In genomic region chr7:65268782-65269149, GRCh38 we compare ENCODE assay signal across 10 cellular contexts.
DNase-seq lines count a peak whose midpoint lies in the region; ATAC-seq and TF ChIP-seq lines count a peak whose summit lies in the region.
"Had no signal": no experiment of that assay in that cellular context is flagged by ENCODE, and none has a peak within 500 bp of the region (broad histone marks: within the 10 kb centered on the region; RNA-seq: fewer than 3 reads in every experiment).

No MANE protein-coding gene starts in this region.

- no peaks in the 10 kb centered on the region for H3K36me3 Mint-ChIP-seq in activated CD8-positive, alpha-beta T cell treated with anti-CD3 and anti-CD28 coated beads, Interleukin-2, amount 10 ng/mL, durations not matched to agents 7 days and 5 days (ENCODE audit: low read depth)
- H3K36me3 Mint-ChIP-seq in immature natural killer cell: peaks cover 0 to 8% (median 0%) of the 10 kb centered on the region in 3 donors
- H3K36me3 Mint-ChIP-seq: CD4-positive, CD25-positive, alpha-beta regulatory T cell had no signal

- peak; percentile 7 for ATAC-seq in GM19395 (IDR thresholded peaks at IDR 0.05; ENCODE audit: unreplicated experiment)
- ATAC-seq in activated CD8-positive, alpha-beta T cell treated with anti-CD3 and anti-CD28 coated beads, Interleukin-2, amount 10 ng/mL, durations not matched to agents 7 days and 5 days: no peak
- ATAC-seq in GM18907 (IDR thresholded peaks at IDR 0.05; ENCODE audit: unreplicated experiment): no peak
- no peak for ATAC-seq in HG02852 (IDR thresholded peaks at IDR 0.05; ENCODE audit: unreplicated experiment)
- ATAC-seq in left colon: no peak

- no peak for DNase-seq in activated CD8-positive, alpha-beta T cell treated with anti-CD3 and anti-CD28 coated beads, Interleukin-2, amount 10 ng/mL, durations not matched to agents 7 days and 5 days
- DNase-seq in immature natural killer cell: no peak
- DNase-seq in hypothalamus (lab: John Stamatoyannopoulos, UW): no peak
- no peak for DNase-seq in left colon

- CTCF ChIA-PET in activated CD8-positive, alpha-beta T cell treated with anti-CD3 and anti-CD28 coated beads, Interleukin-2, amount 10 ng/mL, durations not matched to agents 7 days and 5 days (lab: Charles Lee): no interaction called here

- peak overlapping the region; percentile 71 for H3K4me3 Mint-ChIP-seq in activated CD8-positive, alpha-beta T cell treated with anti-CD3 and anti-CD28 coated beads, Interleukin-2, amount 10 ng/mL, durations not matched to agents 7 days and 5 days
- H3K4me3 Mint-ChIP-seq in immature natural killer cell: peak overlapping the region; percentile 60 to 79 (median 64)

- peak overlapping the region; percentile 86 for H3K27ac ChIP-seq in 22Rv1
- H3K27ac ChIP-seq: right atrium auricular region had no signal

- intact Hi-C loops in left colon (cut with DNase I, micrococcal nuclease): no loop called here

- no peak for TF ChIP-seq CTCF in 22Rv1 (IDR thresholded peaks at IDR 0.05)

- peaks cover 30% of the 10 kb centered on the region for H3K27me3 Mint-ChIP-seq in activated CD8-positive, alpha-beta T cell treated with anti-CD3 and anti-CD28 coated beads, Interleukin-2, amount 10 ng/mL, durations not matched to agents 7 days and 5 days (ENCODE audit: low read depth)
- peaks cover 6 to 22% (median 18%) of the 10 kb centered on the region in 3 donors for H3K27me3 Mint-ChIP-seq in immature natural killer cell (ENCODE audit: low read depth in 3 of 3)

- H3K4me1 Mint-ChIP-seq in activated CD8-positive, alpha-beta T cell treated with anti-CD3 and anti-CD28 coated beads, Interleukin-2, amount 10 ng/mL, durations not matched to agents 7 days and 5 days (ENCODE audit: low read depth): peaks cover 5% of the 10 kb centered on the region
- H3K4me1 Mint-ChIP-seq in immature natural killer cell: peaks cover 11 to 16% of the 10 kb centered on the region in 2 donors

- peaks cover 4% of the 10 kb centered on the region for H3K9me3 Mint-ChIP-seq in activated CD8-positive, alpha-beta T cell treated with anti-CD3 and anti-CD28 coated beads, Interleukin-2, amount 10 ng/mL, durations not matched to agents 7 days and 5 days (ENCODE audit: insufficient read depth)
- H3K9me3 Mint-ChIP-seq in immature natural killer cell: peaks cover 0 to 16% (median 4%) of the 10 kb centered on the region in 6 donors

- H3K27ac Mint-ChIP-seq in activated CD8-positive, alpha-beta T cell treated with anti-CD3 and anti-CD28 coated beads, Interleukin-2, amount 10 ng/mL, durations not matched to agents 7 days and 5 days: no peak overlapping the region
- H3K27ac Mint-ChIP-seq in immature natural killer cell: no peak overlapping the region

- POLR2A ChIA-PET in activated CD8-positive, alpha-beta T cell treated with anti-CD3 and anti-CD28 coated beads, Interleukin-2, amount 10 ng/mL, durations not matched to agents 7 days and 5 days (lab: Charles Lee): no interaction called here
